Comparison of ENCODE assay signal across 1 cellular context in the genomic region with DNA sequence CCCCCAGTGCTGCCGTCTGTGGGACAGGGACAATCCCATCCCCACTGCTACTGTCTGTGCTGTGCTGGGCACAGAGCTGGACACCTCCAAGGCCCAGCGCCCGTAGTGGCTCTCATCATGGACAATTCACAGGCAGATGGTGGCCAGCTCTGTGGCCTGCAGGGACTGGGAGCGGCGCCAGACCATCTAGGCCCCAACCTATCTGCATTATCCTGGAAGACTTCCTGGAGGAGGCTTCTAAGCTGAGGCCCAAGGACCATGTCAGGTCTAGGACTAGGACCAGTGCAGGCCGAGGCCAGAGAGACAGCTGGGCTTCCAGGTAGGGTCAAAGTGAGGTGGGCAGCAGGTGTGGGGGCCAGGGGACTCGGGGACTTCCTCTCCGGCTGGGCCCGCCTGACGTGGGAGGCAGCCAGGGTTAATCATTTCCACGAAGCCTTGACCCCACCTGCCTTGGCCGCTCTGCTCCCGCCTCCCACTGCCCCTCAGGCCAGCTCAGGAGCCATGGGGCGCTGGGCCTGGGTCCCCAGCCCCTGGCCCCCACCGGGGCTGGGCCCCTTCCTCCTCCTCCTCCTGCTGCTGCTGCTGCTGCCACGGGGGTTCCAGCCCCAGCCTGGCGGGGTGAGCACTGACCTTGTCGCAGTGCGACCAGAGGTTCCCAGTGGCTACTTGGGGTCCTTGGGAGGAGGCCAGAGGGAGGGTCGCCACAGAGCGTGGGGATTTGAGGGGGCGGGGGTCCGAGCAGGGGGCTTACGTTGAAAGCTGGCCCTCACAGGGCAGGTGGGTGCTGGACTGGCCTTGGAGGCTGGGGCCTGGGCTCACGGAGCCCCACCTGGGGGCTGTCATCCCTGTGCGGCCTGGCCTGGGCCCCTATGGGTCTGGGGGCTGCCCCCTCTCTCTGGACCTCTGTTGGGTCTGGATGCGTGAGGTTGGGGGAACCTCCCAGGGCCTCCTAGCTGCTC.
A peak's percentile ranks its signal among the peaks of the same experiment; 100 is the strongest.
TF ChIP-seq lines count a peak whose summit lies in the region.

Gene HGFAC (plus strand): TSS at position 468 of the 959 bp plus-strand sequence. CDS start 34 bp downstream, at position 502.

TF ChIP-seq in HepG2, 621 proteins besides CTCF, POLR2A, EP300 and RAD21 (continued from another document and continues in another):
- TF ChIP-seq UBTF (CRISPR knock-in tag; IDR thresholded peaks at IDR 0.05) (peak; percentile 27; the same call in 1 of the 2 replicates), KDM4B (CRISPR knock-in tag; IDR thresholded peaks at IDR 0.05) (no peak), CAMTA2 (CRISPR knock-in tag; IDR thresholded peaks at IDR 0.05; ENCODE audit: borderline replicate concordance) (peak; percentile 79; the same call in 1 of the 2 replicates), ZC3H4 (CRISPR knock-in tag; IDR thresholded peaks at IDR 0.05; ENCODE audit: borderline replicate concordance) (no peak), KMT2A (CRISPR knock-in tag; IDR thresholded peaks at IDR 0.05) (no peak; the same call in none of the 2 replicates), HNRNPH1 (optimal IDR thresholded peaks at IDR 0.05; ENCODE audit: low read depth, low read length) (no peak), HHEX (CRISPR knock-in tag; IDR thresholded peaks at IDR 0.05) (no peak; the same call in 1 of the 2 replicates), PHF5A (CRISPR knock-in tag; IDR thresholded peaks at IDR 0.05; ENCODE audit: low read depth, unreplicated experiment) (no peak), FOXK2 (IDR thresholded peaks at IDR 0.05) (no peak), SALL2 (CRISPR knock-in tag; IDR thresholded peaks at IDR 0.05) (0 out of 2 replicates have a peak, but pooled peaks have one; percentile 38), ZNF619 (CRISPR knock-in tag; IDR thresholded peaks at IDR 0.05) (no peak), THAP8 (CRISPR knock-in tag; IDR thresholded peaks at IDR 0.05; ENCODE audit: borderline replicate concordance) (no peak), SIN3A (IDR thresholded peaks at IDR 0.05; ENCODE audit: borderline replicate concordance, low read depth, low read length) (peak; percentile 68; the same call in 1 of the 2 replicates), RFXAP (CRISPR knock-in tag; IDR thresholded peaks at IDR 0.05; ENCODE audit: borderline replicate concordance) (no peak; the same call in 1 of the 2 replicates), NCOA5 (CRISPR knock-in tag; IDR thresholded peaks at IDR 0.05) (no peak), PAWR (CRISPR knock-in tag; IDR thresholded peaks at IDR 0.05; ENCODE audit: borderline replicate concordance) (no peak), ZNF768 (CRISPR knock-in tag; IDR thresholded peaks at IDR 0.05) (no peak), ETV6 (CRISPR knock-in tag; conservative IDR thresholded peaks at IDR 0.05) (no peak), PHF8 (CRISPR knock-in tag; IDR thresholded peaks at IDR 0.05) (peak; percentile 41), GZF1 (CRISPR knock-in tag; IDR thresholded peaks at IDR 0.05) (no peak), MBNL3 (CRISPR knock-in tag; conservative IDR thresholded peaks at IDR 0.05) (no peak), SIX1 (CRISPR knock-in tag; IDR thresholded peaks at IDR 0.05; ENCODE audit: borderline replicate concordance) (no peak), ZNF674 (CRISPR knock-in tag; IDR thresholded peaks at IDR 0.05; ENCODE audit: low read depth) (no peak), KLF15 (CRISPR knock-in tag; IDR thresholded peaks at IDR 0.05; ENCODE audit: borderline replicate concordance) (no peak), KLF16 (CRISPR knock-in tag; IDR thresholded peaks at IDR 0.05) (0 out of 4 replicates have a peak, but pooled peaks of 1 of the 2 experiments have one; percentile 8), ETS1 (CRISPR knock-in tag; IDR thresholded peaks at IDR 0.05) (no peak), ZNF747 (CRISPR knock-in tag; IDR thresholded peaks at IDR 0.05; ENCODE audit: borderline replicate concordance) (no peak), NFKB2 (CRISPR knock-in tag; IDR thresholded peaks at IDR 0.05; ENCODE audit: borderline replicate concordance) (peak; percentile 6; the same call in 1 of the 2 replicates), ZNF230 (CRISPR knock-in tag; IDR thresholded peaks at IDR 0.05) (no peak; the same call in 1 of the 2 replicates), TIGD3 (CRISPR knock-in tag; IDR thresholded peaks at IDR 0.05; ENCODE audit: borderline replicate concordance) (no peak), ZNF180 (CRISPR knock-in tag; IDR thresholded peaks at IDR 0.05; ENCODE audit: borderline replicate concordance, low read depth) (no peak), ASH2L (IDR thresholded peaks at IDR 0.05; ENCODE audit: insufficient read length, low read depth, low read length) (no peak), KLF11 (CRISPR knock-in tag; IDR thresholded peaks at IDR 0.05) (no peak), FIP1L1 (IDR thresholded peaks at IDR 0.05; ENCODE audit: borderline replicate concordance, insufficient read depth, low read depth, low read length) (no peak), FOXA3 (CRISPR knock-in tag; IDR thresholded peaks at IDR 0.05) (no peak), ZNF549 (CRISPR knock-in tag; IDR thresholded peaks at IDR 0.05) (no peak), CENPT (CRISPR knock-in tag; IDR thresholded peaks at IDR 0.05; ENCODE audit: low read depth) (no peak), SP5 (CRISPR knock-in tag; IDR thresholded peaks at IDR 0.05; ENCODE audit: borderline replicate concordance, low read depth) (peak; percentile 74; the same call in 1 of the 2 replicates), FOXK1 (CRISPR knock-in tag; IDR thresholded peaks at IDR 0.05; ENCODE audit: borderline replicate concordance, low read depth) (no peak), PLRG1 (conservative IDR thresholded peaks at IDR 0.05) (no peak), EEA1 (CRISPR knock-in tag; IDR thresholded peaks at IDR 0.05; ENCODE audit: borderline replicate concordance) (0 out of 2 replicates have a peak, but pooled peaks have one; percentile 1), ZSCAN25 (CRISPR knock-in tag; IDR thresholded peaks at IDR 0.05) (peak; percentile 79), MIXL1 (CRISPR knock-in tag; IDR thresholded peaks at IDR 0.05) (no peak), ZNF274 (CRISPR knock-in tag; IDR thresholded peaks at IDR 0.05) (no peak; the same call in 1 of the 2 replicates), IRF1 (CRISPR knock-in tag; IDR thresholded peaks at IDR 0.05; ENCODE audit: low read depth) (0 out of 2 replicates have a peak, but pooled peaks have one; percentile 70), ZNF790 (CRISPR knock-in tag; IDR thresholded peaks at IDR 0.05; ENCODE audit: borderline replicate concordance) (no peak), ZNF264 (CRISPR knock-in tag; IDR thresholded peaks at IDR 0.05) (no peak), ZNF350 (CRISPR knock-in tag; IDR thresholded peaks at IDR 0.05; ENCODE audit: borderline replicate concordance, low read depth) (no peak; the same call in 1 of the 2 replicates)
- TF ChIP-seq, protein P1, sequence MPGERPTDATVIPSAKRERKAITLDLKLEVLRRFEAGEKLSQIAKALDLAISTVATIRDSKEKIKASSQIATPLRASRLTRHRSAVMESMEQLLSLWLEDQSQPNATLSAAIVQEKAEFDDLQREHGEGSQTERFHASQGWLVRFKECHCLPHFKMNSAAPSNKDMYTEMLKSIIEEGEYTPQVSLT (CRISPR knock-in tag; IDR thresholded peaks at IDR 0.05; ENCODE audit: borderline replicate concordance, low read depth) = no peak; the same call in 1 of the 2 replicates
- TF ChIP-seq, protein P2, sequence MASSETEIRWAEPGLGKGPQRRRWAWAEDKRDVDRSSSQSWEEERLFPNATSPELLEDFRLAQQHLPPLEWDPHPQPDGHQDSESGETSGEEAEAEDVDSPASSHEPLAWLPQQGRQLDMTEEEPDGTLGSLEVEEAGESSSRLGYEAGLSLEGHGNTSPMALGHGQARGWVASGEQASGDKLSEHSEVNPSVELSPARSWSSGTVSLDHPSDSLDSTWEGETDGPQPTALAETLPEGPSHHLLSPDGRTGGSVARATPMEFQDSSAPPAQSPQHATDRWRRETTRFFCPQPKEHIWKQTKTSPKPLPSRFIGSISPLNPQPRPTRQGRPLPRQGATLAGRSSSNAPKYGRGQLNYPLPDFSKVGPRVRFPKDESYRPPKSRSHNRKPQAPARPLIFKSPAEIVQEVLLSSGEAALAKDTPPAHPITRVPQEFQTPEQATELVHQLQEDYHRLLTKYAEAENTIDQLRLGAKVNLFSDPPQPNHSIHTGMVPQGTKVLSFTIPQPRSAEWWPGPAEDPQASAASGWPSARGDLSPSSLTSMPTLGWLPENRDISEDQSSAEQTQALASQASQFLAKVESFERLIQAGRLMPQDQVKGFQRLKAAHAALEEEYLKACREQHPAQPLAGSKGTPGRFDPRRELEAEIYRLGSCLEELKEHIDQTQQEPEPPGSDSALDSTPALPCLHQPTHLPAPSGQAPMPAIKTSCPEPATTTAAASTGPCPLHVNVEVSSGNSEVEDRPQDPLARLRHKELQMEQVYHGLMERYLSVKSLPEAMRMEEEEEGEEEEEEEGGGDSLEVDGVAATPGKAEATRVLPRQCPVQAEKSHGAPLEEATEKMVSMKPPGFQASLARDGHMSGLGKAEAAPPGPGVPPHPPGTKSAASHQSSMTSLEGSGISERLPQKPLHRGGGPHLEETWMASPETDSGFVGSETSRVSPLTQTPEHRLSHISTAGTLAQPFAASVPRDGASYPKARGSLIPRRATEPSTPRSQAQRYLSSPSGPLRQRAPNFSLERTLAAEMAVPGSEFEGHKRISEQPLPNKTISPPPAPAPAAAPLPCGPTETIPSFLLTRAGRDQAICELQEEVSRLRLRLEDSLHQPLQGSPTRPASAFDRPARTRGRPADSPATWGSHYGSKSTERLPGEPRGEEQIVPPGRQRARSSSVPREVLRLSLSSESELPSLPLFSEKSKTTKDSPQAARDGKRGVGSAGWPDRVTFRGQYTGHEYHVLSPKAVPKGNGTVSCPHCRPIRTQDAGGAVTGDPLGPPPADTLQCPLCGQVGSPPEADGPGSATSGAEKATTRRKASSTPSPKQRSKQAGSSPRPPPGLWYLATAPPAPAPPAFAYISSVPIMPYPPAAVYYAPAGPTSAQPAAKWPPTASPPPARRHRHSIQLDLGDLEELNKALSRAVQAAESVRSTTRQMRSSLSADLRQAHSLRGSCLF (CRISPR knock-in tag; IDR thresholded peaks at IDR 0.05; ENCODE audit: borderline replicate concordance) = no peak
- TF ChIP-seq, protein P3, sequence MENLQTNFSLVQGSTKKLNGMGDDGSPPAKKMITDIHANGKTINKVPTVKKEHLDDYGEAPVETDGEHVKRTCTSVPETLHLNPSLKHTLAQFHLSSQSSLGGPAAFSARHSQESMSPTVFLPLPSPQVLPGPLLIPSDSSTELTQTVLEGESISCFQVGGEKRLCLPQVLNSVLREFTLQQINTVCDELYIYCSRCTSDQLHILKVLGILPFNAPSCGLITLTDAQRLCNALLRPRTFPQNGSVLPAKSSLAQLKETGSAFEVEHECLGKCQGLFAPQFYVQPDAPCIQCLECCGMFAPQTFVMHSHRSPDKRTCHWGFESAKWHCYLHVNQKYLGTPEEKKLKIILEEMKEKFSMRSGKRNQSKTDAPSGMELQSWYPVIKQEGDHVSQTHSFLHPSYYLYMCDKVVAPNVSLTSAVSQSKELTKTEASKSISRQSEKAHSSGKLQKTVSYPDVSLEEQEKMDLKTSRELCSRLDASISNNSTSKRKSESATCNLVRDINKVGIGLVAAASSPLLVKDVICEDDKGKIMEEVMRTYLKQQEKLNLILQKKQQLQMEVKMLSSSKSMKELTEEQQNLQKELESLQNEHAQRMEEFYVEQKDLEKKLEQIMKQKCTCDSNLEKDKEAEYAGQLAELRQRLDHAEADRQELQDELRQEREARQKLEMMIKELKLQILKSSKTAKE (CRISPR knock-in tag; IDR thresholded peaks at IDR 0.05; ENCODE audit: borderline replicate concordance) = peak; percentile 15; the same call in 1 of the 2 replicates
